1 cellular context compared by ENCODE assay signal in the genomic region with DNA sequence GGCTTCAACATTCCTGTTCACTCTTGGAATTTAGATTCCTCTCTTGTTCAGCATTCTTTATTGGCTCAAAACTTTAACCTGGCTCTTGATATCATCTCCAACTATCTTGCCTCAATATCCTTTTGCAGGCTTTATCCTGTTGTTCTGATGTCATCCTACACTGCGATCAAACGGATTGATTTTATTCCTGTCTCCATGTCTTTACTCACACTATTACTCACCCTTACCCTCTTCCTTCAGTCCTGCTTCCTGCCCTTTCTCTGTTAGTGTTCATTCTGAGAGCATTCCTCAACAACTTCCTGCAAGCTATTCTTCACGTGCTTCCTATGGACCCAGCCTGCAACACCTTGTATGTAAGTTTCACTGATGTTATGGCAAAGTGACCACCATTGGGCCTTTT.
TF ChIP-seq lines count a peak whose summit lies in the region.

No MANE protein-coding gene starts in this region.

TF ChIP-seq in SK-N-SH, 30 proteins besides CTCF, POLR2A, EP300 and RAD21 (continued from another document):
- TF ChIP-seq, protein P1, sequence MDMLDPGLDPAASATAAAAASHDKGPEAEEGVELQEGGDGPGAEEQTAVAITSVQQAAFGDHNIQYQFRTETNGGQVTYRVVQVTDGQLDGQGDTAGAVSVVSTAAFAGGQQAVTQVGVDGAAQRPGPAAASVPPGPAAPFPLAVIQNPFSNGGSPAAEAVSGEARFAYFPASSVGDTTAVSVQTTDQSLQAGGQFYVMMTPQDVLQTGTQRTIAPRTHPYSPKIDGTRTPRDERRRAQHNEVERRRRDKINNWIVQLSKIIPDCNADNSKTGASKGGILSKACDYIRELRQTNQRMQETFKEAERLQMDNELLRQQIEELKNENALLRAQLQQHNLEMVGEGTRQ (IDR thresholded peaks at IDR 0.05; ENCODE audit: borderline replicate concordance, low read depth, low read length) = no peak
- TF ChIP-seq, protein P2, sequence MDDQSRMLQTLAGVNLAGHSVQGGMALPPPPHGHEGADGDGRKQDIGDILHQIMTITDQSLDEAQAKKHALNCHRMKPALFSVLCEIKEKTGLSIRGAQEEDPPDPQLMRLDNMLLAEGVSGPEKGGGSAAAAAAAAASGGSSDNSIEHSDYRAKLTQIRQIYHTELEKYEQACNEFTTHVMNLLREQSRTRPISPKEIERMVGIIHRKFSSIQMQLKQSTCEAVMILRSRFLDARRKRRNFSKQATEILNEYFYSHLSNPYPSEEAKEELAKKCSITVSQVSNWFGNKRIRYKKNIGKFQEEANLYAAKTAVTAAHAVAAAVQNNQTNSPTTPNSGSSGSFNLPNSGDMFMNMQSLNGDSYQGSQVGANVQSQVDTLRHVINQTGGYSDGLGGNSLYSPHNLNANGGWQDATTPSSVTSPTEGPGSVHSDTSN (IDR thresholded peaks at IDR 0.05) = peak; percentile 59; the same call in 1 of the 2 replicates
- TF ChIP-seq, protein P3, sequence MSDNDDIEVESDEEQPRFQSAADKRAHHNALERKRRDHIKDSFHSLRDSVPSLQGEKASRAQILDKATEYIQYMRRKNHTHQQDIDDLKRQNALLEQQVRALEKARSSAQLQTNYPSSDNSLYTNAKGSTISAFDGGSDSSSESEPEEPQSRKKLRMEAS (IDR thresholded peaks at IDR 0.05; ENCODE audit: low read depth) = peak; percentile 77
- no peak for TF ChIP-seq FOXM1 (IDR thresholded peaks at IDR 0.05; ENCODE audit: low read depth)
- no peak for TF ChIP-seq NFIC (IDR thresholded peaks at IDR 0.05; ENCODE audit: borderline replicate concordance)
- no peak for TF ChIP-seq GATA2 (CRISPR knock-in tag; IDR thresholded peaks at IDR 0.05)
- no peak for TF ChIP-seq TAF1 (IDR thresholded peaks at IDR 0.05; ENCODE audit: borderline replicate concordance, low read depth, low read length)
- TF ChIP-seq FOSL2 (IDR thresholded peaks at IDR 0.05; ENCODE audit: borderline replicate concordance, low read depth) = peak; percentile 21; the same call in 1 of the 2 replicates
- no peak for TF ChIP-seq CHD2 (IDR thresholded peaks at IDR 0.05; ENCODE audit: low read length, partially characterized antibody)
- TF ChIP-seq NRF1 (IDR thresholded peaks at IDR 0.05; ENCODE audit: low read depth, low read length) = no peak
- no peak for TF ChIP-seq YY1 (IDR thresholded peaks at IDR 0.05; ENCODE audit: low read depth)
- TF ChIP-seq TEAD4 (IDR thresholded peaks at IDR 0.05; ENCODE audit: borderline replicate concordance, insufficient read depth) = no peak
- TF ChIP-seq, protein P4, sequence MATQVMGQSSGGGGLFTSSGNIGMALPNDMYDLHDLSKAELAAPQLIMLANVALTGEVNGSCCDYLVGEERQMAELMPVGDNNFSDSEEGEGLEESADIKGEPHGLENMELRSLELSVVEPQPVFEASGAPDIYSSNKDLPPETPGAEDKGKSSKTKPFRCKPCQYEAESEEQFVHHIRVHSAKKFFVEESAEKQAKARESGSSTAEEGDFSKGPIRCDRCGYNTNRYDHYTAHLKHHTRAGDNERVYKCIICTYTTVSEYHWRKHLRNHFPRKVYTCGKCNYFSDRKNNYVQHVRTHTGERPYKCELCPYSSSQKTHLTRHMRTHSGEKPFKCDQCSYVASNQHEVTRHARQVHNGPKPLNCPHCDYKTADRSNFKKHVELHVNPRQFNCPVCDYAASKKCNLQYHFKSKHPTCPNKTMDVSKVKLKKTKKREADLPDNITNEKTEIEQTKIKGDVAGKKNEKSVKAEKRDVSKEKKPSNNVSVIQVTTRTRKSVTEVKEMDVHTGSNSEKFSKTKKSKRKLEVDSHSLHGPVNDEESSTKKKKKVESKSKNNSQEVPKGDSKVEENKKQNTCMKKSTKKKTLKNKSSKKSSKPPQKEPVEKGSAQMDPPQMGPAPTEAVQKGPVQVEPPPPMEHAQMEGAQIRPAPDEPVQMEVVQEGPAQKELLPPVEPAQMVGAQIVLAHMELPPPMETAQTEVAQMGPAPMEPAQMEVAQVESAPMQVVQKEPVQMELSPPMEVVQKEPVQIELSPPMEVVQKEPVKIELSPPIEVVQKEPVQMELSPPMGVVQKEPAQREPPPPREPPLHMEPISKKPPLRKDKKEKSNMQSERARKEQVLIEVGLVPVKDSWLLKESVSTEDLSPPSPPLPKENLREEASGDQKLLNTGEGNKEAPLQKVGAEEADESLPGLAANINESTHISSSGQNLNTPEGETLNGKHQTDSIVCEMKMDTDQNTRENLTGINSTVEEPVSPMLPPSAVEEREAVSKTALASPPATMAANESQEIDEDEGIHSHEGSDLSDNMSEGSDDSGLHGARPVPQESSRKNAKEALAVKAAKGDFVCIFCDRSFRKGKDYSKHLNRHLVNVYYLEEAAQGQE (IDR thresholded peaks at IDR 0.05; ENCODE audit: low read depth, low read length) = no peak
- TF ChIP-seq RXRA (IDR thresholded peaks at IDR 0.05; ENCODE audit: borderline replicate concordance, low read depth) = no peak
- TF ChIP-seq RFX5 (IDR thresholded peaks at IDR 0.05; ENCODE audit: low read length) = no peak
- TF ChIP-seq RCOR1 (IDR thresholded peaks at IDR 0.05; ENCODE audit: low read length) = no peak
- 0 out of 2 replicates have a peak, but pooled peaks have one; percentile 16 for TF ChIP-seq GABPA (IDR thresholded peaks at IDR 0.05; ENCODE audit: low read depth)
- no peak for TF ChIP-seq EZH2phosphoT487 (IDR thresholded peaks at IDR 0.05; ENCODE audit: borderline replicate concordance, low read depth)
- TF ChIP-seq, protein P5, sequence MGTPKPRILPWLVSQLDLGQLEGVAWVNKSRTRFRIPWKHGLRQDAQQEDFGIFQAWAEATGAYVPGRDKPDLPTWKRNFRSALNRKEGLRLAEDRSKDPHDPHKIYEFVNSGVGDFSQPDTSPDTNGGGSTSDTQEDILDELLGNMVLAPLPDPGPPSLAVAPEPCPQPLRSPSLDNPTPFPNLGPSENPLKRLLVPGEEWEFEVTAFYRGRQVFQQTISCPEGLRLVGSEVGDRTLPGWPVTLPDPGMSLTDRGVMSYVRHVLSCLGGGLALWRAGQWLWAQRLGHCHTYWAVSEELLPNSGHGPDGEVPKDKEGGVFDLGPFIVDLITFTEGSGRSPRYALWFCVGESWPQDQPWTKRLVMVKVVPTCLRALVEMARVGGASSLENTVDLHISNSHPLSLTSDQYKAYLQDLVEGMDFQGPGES (IDR thresholded peaks at IDR 0.05; ENCODE audit: low read depth, low read length) = no peak
- TF ChIP-seq, protein P6, sequence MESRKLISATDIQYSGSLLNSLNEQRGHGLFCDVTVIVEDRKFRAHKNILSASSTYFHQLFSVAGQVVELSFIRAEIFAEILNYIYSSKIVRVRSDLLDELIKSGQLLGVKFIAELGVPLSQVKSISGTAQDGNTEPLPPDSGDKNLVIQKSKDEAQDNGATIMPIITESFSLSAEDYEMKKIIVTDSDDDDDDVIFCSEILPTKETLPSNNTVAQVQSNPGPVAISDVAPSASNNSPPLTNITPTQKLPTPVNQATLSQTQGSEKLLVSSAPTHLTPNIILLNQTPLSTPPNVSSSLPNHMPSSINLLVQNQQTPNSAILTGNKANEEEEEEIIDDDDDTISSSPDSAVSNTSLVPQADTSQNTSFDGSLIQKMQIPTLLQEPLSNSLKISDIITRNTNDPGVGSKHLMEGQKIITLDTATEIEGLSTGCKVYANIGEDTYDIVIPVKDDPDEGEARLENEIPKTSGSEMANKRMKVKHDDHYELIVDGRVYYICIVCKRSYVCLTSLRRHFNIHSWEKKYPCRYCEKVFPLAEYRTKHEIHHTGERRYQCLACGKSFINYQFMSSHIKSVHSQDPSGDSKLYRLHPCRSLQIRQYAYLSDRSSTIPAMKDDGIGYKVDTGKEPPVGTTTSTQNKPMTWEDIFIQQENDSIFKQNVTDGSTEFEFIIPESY (IDR thresholded peaks at IDR 0.05; ENCODE audit: borderline replicate concordance, low read depth) = no peak
- no peak for TF ChIP-seq SIN3A (IDR thresholded peaks at IDR 0.05; ENCODE audit: borderline replicate concordance, low read depth, low read length)
- TF ChIP-seq JUND (IDR thresholded peaks at IDR 0.05) = no peak
- no peak for TF ChIP-seq FOXJ3 (CRISPR knock-in tag; IDR thresholded peaks at IDR 0.05)
